29 cellular contexts compared by ENCODE assay signal in the genomic region with DNA sequence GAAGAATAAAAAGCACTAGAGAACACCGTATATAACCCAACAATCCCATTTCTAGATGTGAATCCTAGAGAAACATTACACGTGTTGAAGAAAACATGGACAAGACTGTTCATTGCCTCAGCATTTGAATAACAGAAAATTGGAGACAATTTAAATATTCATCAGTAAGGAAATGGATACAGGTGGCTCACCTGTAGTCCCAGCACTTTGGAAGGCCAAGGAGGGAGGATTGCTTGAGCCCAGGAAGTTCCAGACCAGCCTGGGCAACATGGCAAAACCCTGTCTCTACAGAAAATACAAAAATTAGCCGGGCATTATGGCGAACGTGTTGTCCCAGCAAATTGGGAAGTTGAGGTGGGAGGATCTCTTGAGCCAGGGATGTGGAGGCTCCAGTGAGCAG.
"Had no signal": no experiment of that assay in that cellular context is flagged by ENCODE, and none has a peak within 500 bp of the region (broad histone marks: within the 10 kb centered on the region; RNA-seq: fewer than 3 reads in every experiment).

No MANE protein-coding gene starts in this region.

- H3K9me3 ChIP-seq: esophagus squamous epithelium, left lung, lower lobe of right lung, pancreas, prostate gland, testis, transverse colon, uterus had no signal

- ATAC-seq: activated CD8-positive, alpha-beta T cell treated with anti-CD3 and anti-CD28 coated beads for 36 hours; activated T-cell treated with anti-CD3 and anti-CD28 coated beads, Interleukin-2, amount 50 U/mL, for 4 hours; left lung; lower lobe of right lung; pancreas; sciatic nerve; stimulated activated naive CD8-positive, alpha-beta T cell treated with anti-CD3 and anti-CD28 coated beads, Interleukin-15, Interleukin-2, amounts not matched to agents 100 U/mL and 50 U/mL, for 24 hours had no signal

- H3K27me3 ChIP-seq: esophagus squamous epithelium, left lung, pancreas, testis, transverse colon, uterus had no signal

- DNase-seq: activated B cell treated with CpG ODN at 0.5 μM for 24 hours; activated CD4-positive, alpha-beta T cell treated with anti-CD3 and anti-CD28 coated beads, Interleukin-2, amount 50 U/mL, for 1 hour; activated CD8-positive, alpha-beta T cell treated with anti-CD3 and anti-CD28 coated beads for 36 hours; activated effector memory CD4-positive, alpha-beta T cell treated with Interleukin-2 at 50 U/mL for 16 hours; activated naive CD4-positive, alpha-beta T cell treated with anti-CD3 and anti-CD28 coated beads, Interleukin-2, amount 10 ng/mL, durations not matched to agents 7 days and 5 days; activated T-cell treated with anti-CD3 and anti-CD28 coated beads, Interleukin-2, amount 50 U/mL, for 4 hours; amniotic stem cell; caudate nucleus; dermis blood vessel endothelial cell; effector CD4-positive, alpha-beta T cell; esophagus squamous epithelium; foreskin melanocyte; left lung; lower lobe of right lung; mesendoderm; nephron progenitor cell; nucleus accumbens; pancreas; retina; stimulated activated CD4-positive, alpha-beta T cell treated with anti-CD3 and anti-CD28 coated beads, Interleukin-12 subunit alpha, Interleukin-12 subunit beta, amount 100 ng/mL, for 4 hours; stimulated activated CD4-positive, alpha-beta T cell treated with anti-CD3 and anti-CD28 coated beads, Interleukin-4, amount 100 ng/mL, for 1 hour; stimulated activated naive CD8-positive, alpha-beta T cell treated with anti-CD3 and anti-CD28 coated beads, Interleukin-15, Interleukin-2, amounts not matched to agents 100 U/mL and 50 U/mL, for 24 hours; testis; transverse colon; uterus had no signal

- H3K27ac ChIP-seq: epithelial cell of prostate, esophagus squamous epithelium, left lung, lower lobe of right lung, pancreas, prostate gland, skin epidermis, testis, transverse colon, uterus had no signal

- H3K36me3 ChIP-seq: esophagus squamous epithelium, left lung, lower lobe of right lung, pancreas, prostate gland, transverse colon, uterus had no signal

- H3K4me3 ChIP-seq: esophagus squamous epithelium, left lung, lower lobe of right lung, pancreas, prostate gland, skin epidermis, testis, transverse colon, uterus had no signal

- H3K27ac Mint-ChIP-seq: activated B cell treated with CpG ODN at 0.5 μM for 24 hours; activated CD8-positive, alpha-beta T cell treated with anti-CD3 and anti-CD28 coated beads for 36 hours; activated naive CD4-positive, alpha-beta T cell treated with anti-CD3 and anti-CD28 coated beads, Interleukin-2, amount 10 ng/mL, durations not matched to agents 7 days and 5 days; nephron progenitor cell had no signal

- H3K9me3 Mint-ChIP-seq: activated B cell treated with CpG ODN at 0.5 μM for 24 hours; activated CD8-positive, alpha-beta T cell treated with anti-CD3 and anti-CD28 coated beads for 36 hours; activated naive CD4-positive, alpha-beta T cell treated with anti-CD3 and anti-CD28 coated beads, Interleukin-2, amount 10 ng/mL, durations not matched to agents 7 days and 5 days; activated T-cell treated with anti-CD3 and anti-CD28 coated beads, Interleukin-2, amount 50 U/mL, for 4 hours; nephron progenitor cell had no signal

- H3K27me3 Mint-ChIP-seq: activated B cell treated with CpG ODN at 0.5 μM for 24 hours; activated CD8-positive, alpha-beta T cell treated with anti-CD3 and anti-CD28 coated beads for 36 hours had no signal

- H3K4me3 Mint-ChIP-seq: activated B cell treated with CpG ODN at 0.5 μM for 24 hours; activated CD8-positive, alpha-beta T cell treated with anti-CD3 and anti-CD28 coated beads for 36 hours; activated naive CD4-positive, alpha-beta T cell treated with anti-CD3 and anti-CD28 coated beads, Interleukin-2, amount 10 ng/mL, durations not matched to agents 7 days and 5 days; activated T-cell treated with anti-CD3 and anti-CD28 coated beads, Interleukin-2, amount 50 U/mL, for 4 hours had no signal
